In genomic region chr15:101539930-101540329, GRCh38 we compare ENCODE assay signal across 16 cellular contexts.
"Had no signal": no experiment of that assay in that cellular context is flagged by ENCODE, and none has a peak within 500 bp of the region (broad histone marks: within the 10 kb centered on the region; RNA-seq: fewer than 3 reads in every experiment).

No MANE protein-coding gene starts in this region.

- H3K27ac Mint-ChIP-seq: dendritic cell treated with granulocyte-macrophage colony-stimulating factor and Interleukin-4, amounts not matched to agents 40 ng/mL and 50 ng/mL, for 4 days; naive B cell; nephron; stimulated activated effector memory CD8-positive, alpha-beta T cell treated with anti-CD3 and anti-CD28 coated beads, Interleukin-12 subunit alpha, Interleukin-12 subunit beta, amount 100 ng/mL, for 72 hours had no signal

- H3K4me1 ChIP-seq: suprapubic skin, thyroid gland, uterus had no signal

- H3K79me2 ChIP-seq: hepatocyte had no signal

- H3K9me3 ChIP-seq: suprapubic skin, thyroid gland, upper lobe of left lung, uterus had no signal

- H3K4me1 Mint-ChIP-seq: naive B cell; stimulated activated effector memory CD8-positive, alpha-beta T cell treated with anti-CD3 and anti-CD28 coated beads, Interleukin-12 subunit alpha, Interleukin-12 subunit beta, amount 100 ng/mL, for 72 hours had no signal

- H3K9me3 Mint-ChIP-seq: dendritic cell treated with granulocyte-macrophage colony-stimulating factor and Interleukin-4, amounts not matched to agents 40 ng/mL and 50 ng/mL, for 4 days; nephron; stimulated activated effector memory CD8-positive, alpha-beta T cell treated with anti-CD3 and anti-CD28 coated beads, Interleukin-12 subunit alpha, Interleukin-12 subunit beta, amount 100 ng/mL, for 72 hours had no signal

- H3K36me3 Mint-ChIP-seq: naive B cell had no signal

- H3K27ac ChIP-seq: hepatocyte, suprapubic skin, thyroid gland, upper lobe of left lung, uterus had no signal

- ATAC-seq: left colon had no signal

- H2AFZ ChIP-seq: hepatocyte had no signal

- DNase-seq: foreskin melanocyte; left colon; mesenchymal stem cell; naive B cell; occipital lobe; stimulated activated CD4-positive, alpha-beta T cell treated with anti-CD3 and anti-CD28 coated beads, Interleukin-4, amount 100 ng/mL, for 1 hour; stimulated activated CD8-positive, alpha-beta memory T cell treated with anti-CD3 and anti-CD28 coated beads, Interleukin-4, amount 100 ng/mL, for 48 hours; stimulated activated naive CD8-positive, alpha-beta T cell treated with anti-CD3 and anti-CD28 coated beads, Interleukin-15, Interleukin-2, amounts not matched to agents 100 U/mL and 50 U/mL, for 24 hours; thyroid gland; uterus had no signal

- H3K4me3 Mint-ChIP-seq: dendritic cell treated with granulocyte-macrophage colony-stimulating factor and Interleukin-4, amounts not matched to agents 40 ng/mL and 50 ng/mL, for 4 days; nephron; stimulated activated effector memory CD8-positive, alpha-beta T cell treated with anti-CD3 and anti-CD28 coated beads, Interleukin-12 subunit alpha, Interleukin-12 subunit beta, amount 100 ng/mL, for 72 hours had no signal

- H3K4me2 ChIP-seq: hepatocyte had no signal

- H3K27me3 ChIP-seq: hepatocyte, thyroid gland, upper lobe of left lung, uterus had no signal
